Comparison of ENCODE assay signal across 19 cellular contexts in the genomic region with DNA sequence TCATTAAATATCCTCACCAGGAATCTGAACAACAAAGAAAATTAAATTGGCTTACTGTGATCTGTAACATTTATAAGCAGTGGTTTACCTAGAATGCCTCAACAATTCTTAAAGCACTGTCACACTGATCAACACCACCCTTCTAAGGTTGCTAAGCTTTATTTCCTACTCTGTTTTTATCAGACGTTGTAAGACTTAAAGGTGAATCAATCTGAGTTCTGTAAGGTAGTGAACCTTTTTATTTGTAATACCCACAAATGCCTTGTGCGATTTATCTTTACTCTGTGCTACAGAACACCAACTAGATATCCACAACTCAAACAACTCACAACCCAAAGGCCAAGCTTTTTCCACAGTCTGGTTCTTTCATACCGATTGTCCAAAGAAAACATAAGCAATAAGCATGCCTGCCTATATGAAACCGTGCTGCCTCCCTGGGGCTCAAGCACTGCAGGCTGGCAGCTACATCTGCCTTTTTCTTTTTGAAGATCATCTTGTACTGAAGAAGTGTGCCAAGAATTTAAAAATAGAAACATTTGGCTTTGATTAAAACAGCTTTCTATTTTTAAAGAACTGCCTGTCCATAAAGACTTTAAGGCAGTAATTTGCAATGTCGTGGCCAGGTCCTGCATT.
DNase-seq lines count a peak whose midpoint lies in the region; ATAC-seq and TF ChIP-seq lines count a peak whose summit lies in the region.
"Had no signal": no experiment of that assay in that cellular context is flagged by ENCODE, and none has a peak within 500 bp of the region (broad histone marks: within the 10 kb centered on the region; RNA-seq: fewer than 3 reads in every experiment).

No MANE protein-coding gene starts in this region.

- no peak for TF ChIP-seq CTCF in endodermal cell (conservative IDR thresholded peaks at IDR 0.05)

- H3K27me3 ChIP-seq in right cardiac atrium (ENCODE audit: control insufficient read depth, insufficient read depth): no peaks in the 10 kb centered on the region
- no peaks in the 10 kb centered on the region for H3K27me3 ChIP-seq in endodermal cell (ENCODE audit: control insufficient read depth, insufficient read depth, low read length, poor library complexity, severe bottlenecking)
- H3K27me3 ChIP-seq: tibial artery had no signal

- H3K27ac ChIP-seq in right cardiac atrium (ENCODE audit: low read length) (peak overlapping the region; percentile 48), endodermal cell (ENCODE audit: low read depth, low read length) (no peak overlapping the region)
- H3K27ac ChIP-seq: tibial artery had no signal

- H3K27ac Mint-ChIP-seq in endodermal cell: no peak overlapping the region
- H3K27ac Mint-ChIP-seq: activated CD8-positive, alpha-beta memory T cell treated with anti-CD3 and anti-CD28 coated beads, Interleukin-2, amount 10 ng/mL, durations not matched to agents 7 days and 5 days; activated naive CD8-positive, alpha-beta T cell; CD8-positive, alpha-beta memory T cell; dendritic cell treated with granulocyte-macrophage colony-stimulating factor and Interleukin-4, amounts not matched to agents 40 ng/mL and 50 ng/mL, for 4 days; naive thymus-derived CD8-positive, alpha-beta T cell had no signal

- H3K9me3 Mint-ChIP-seq in endodermal cell: peaks cover 33% of the 10 kb centered on the region

- H3K36me3 ChIP-seq in endodermal cell (ENCODE audit: control insufficient read depth, insufficient read depth, low read length): no peaks in the 10 kb centered on the region
- H3K36me3 ChIP-seq: tibial artery had no signal

- H3K9me3 ChIP-seq in right cardiac atrium (ENCODE audit: control insufficient read depth, low read length) (no peaks in the 10 kb centered on the region), endodermal cell (ENCODE audit: control insufficient read depth, low read length) (peaks cover 6% of the 10 kb centered on the region)
- H3K9me3 ChIP-seq: tibial artery had no signal

- H3K9ac ChIP-seq in endodermal cell (ENCODE audit: extremely low read depth, low read length, poor library complexity, severe bottlenecking): no peak overlapping the region

- H3K4me1 Mint-ChIP-seq in endodermal cell: peaks cover 2% of the 10 kb centered on the region
- H3K4me1 Mint-ChIP-seq: activated CD8-positive, alpha-beta memory T cell treated with anti-CD3 and anti-CD28 coated beads, Interleukin-2, amount 10 ng/mL, durations not matched to agents 7 days and 5 days; CD8-positive, alpha-beta memory T cell; naive thymus-derived CD8-positive, alpha-beta T cell had no signal

- DNase-seq in NCI-H1105 treated with DMSO at 0.1 percent for 48 hours (lab: John Stamatoyannopoulos, UW) (peak; percentile 28), NCI-H1105 (lab: John Stamatoyannopoulos, UW) (no peak), brain pericyte (ENCODE audit: low read depth, low spot score) (peak; percentile 84), right cardiac atrium (peak in 2 of 3 donors; percentile 56 to 58), stromal cell of bone marrow (ENCODE audit: low read depth) (peak; percentile 0), endodermal cell (no peak), T-helper 9 cell (no peak)
- DNase-seq: 8988T; activated CD8-positive, alpha-beta memory T cell treated with anti-CD3 and anti-CD28 coated beads, Interleukin-2, amount 10 ng/mL, durations not matched to agents 7 days and 5 days; CD8-positive, alpha-beta memory T cell; foreskin fibroblast; GF-D8; kidney glomerular epithelial cell; naive thymus-derived CD8-positive, alpha-beta T cell; NK-92 treated with Interleukin-12 subunit alpha and Interleukin-12 subunit beta, amount 100 ng/mL, for 24 hours; tibial artery had no signal

- intact Hi-C loops in right cardiac atrium (cut with DNase I): no loop called here

- H3K27me3 Mint-ChIP-seq in endodermal cell (ENCODE audit: insufficient read depth): no peaks in the 10 kb centered on the region
- H3K27me3 Mint-ChIP-seq: activated CD8-positive, alpha-beta memory T cell treated with anti-CD3 and anti-CD28 coated beads, Interleukin-2, amount 10 ng/mL, durations not matched to agents 7 days and 5 days; activated naive CD8-positive, alpha-beta T cell; CD8-positive, alpha-beta memory T cell; dendritic cell treated with granulocyte-macrophage colony-stimulating factor and Interleukin-4, amounts not matched to agents 40 ng/mL and 50 ng/mL, for 4 days; naive thymus-derived CD8-positive, alpha-beta T cell had no signal

- H3K4me3 Mint-ChIP-seq in endodermal cell: no peak overlapping the region
- H3K4me3 Mint-ChIP-seq: activated CD8-positive, alpha-beta memory T cell treated with anti-CD3 and anti-CD28 coated beads, Interleukin-2, amount 10 ng/mL, durations not matched to agents 7 days and 5 days; activated naive CD8-positive, alpha-beta T cell; CD8-positive, alpha-beta memory T cell; dendritic cell treated with granulocyte-macrophage colony-stimulating factor and Interleukin-4, amounts not matched to agents 40 ng/mL and 50 ng/mL, for 4 days; naive thymus-derived CD8-positive, alpha-beta T cell had no signal

- ATAC-seq in right cardiac atrium (peak; percentile 73 to 92), HG03196 (IDR thresholded peaks at IDR 0.05; ENCODE audit: unreplicated experiment) (no peak)
- ATAC-seq: activated CD8-positive, alpha-beta memory T cell treated with anti-CD3 and anti-CD28 coated beads, Interleukin-2, amount 10 ng/mL, durations not matched to agents 7 days and 5 days; naive thymus-derived CD8-positive, alpha-beta T cell had no signal

- H3K4me1 ChIP-seq in right cardiac atrium (ENCODE audit: control insufficient read depth, insufficient read depth, low read length) (no peaks in the 10 kb centered on the region), endodermal cell (ENCODE audit: control insufficient read depth, insufficient read depth, low read length) (no peaks in the 10 kb centered on the region)

- H3K36me3 Mint-ChIP-seq in endodermal cell (ENCODE audit: low read depth): peaks cover 3% of the 10 kb centered on the region
- H3K36me3 Mint-ChIP-seq: activated CD8-positive, alpha-beta memory T cell treated with anti-CD3 and anti-CD28 coated beads, Interleukin-2, amount 10 ng/mL, durations not matched to agents 7 days and 5 days; activated naive CD8-positive, alpha-beta T cell; CD8-positive, alpha-beta memory T cell had no signal

- H3K4me3 ChIP-seq in right cardiac atrium (ENCODE audit: low read length) (no peak overlapping the region), endodermal cell (ENCODE audit: low read length) (no peak overlapping the region)
- H3K4me3 ChIP-seq: tibial artery had no signal

- 42% methylated on average over 5 of the region's 5 CpGs for WGBS in right cardiac atrium
- 78 to 100% methylated on average over 1 to 5 of the region's 5 CpGs for WGBS in endodermal cell (ENCODE audit: insufficient coverage in 1 of 2, insufficient read length in 1 of 2), 2 experiments

Comparison
In these comparisons a context has a peak if more than half of its experiments do, and no peak if none do; other contexts are left out.
1. DNase-seq: peak in NCI-H1105 treated with DMSO at 0.1 percent for 48 hours (single experiment), brain pericyte (single experiment), right cardiac atrium (2 of 3) and stromal cell of bone marrow (single experiment); none in NCI-H1105 (single experiment), endodermal cell (single experiment) and T-helper 9 cell (single experiment).